ENCODE assay signal across 22 cellular contexts in genomic region chr1:31757989-31758388, GRCh38. TPM values are rescaled to one million over a fixed set of nuclear protein-coding genes. Genes with fewer than 3 reads are reported as not detected.
"Had no signal": no experiment of that assay in that cellular context is flagged by ENCODE, and none has a peak within 500 bp of the region (broad histone marks: within the 10 kb centered on the region; RNA-seq: fewer than 3 reads in every experiment).

No MANE protein-coding gene starts in this region.

- H3K4me3 ChIP-seq: ascending aorta, Peyer's patch had no signal

- DNase-seq: activated CD4-positive, alpha-beta T cell treated with anti-CD3 and anti-CD28 coated beads for 48 hours; activated CD4-positive, alpha-beta T cell treated with anti-CD3 and anti-CD28 coated beads, Interleukin-2, amount 50 U/mL, for 4 hours; activated CD4-positive, CD25-positive, alpha-beta regulatory T cell treated with anti-CD3 and anti-CD28 coated beads, Interleukin-2, amount 50 U/mL, for 72 hours; activated CD8-positive, alpha-beta memory T cell treated with anti-CD3 and anti-CD28 coated beads, Interleukin-2, amount 50 U/mL, for 48 hours; activated CD8-positive, alpha-beta T cell treated with anti-CD3 and anti-CD28 coated beads, Interleukin-2, amount 10 ng/mL, durations not matched to agents 7 days and 5 days; activated naive CD4-positive, alpha-beta T cell; activated T-cell treated with anti-CD3 and anti-CD28 coated beads, Interleukin-2, amount 50 U/mL, for 1 hour; amniotic stem cell; brain microvascular endothelial cell; NCI-H1092; NCI-H1417 treated with DMSO at 0.1 percent for 48 hours; NCI-H1694; NCI-H2029; NCI-H2107; NCI-H2171 treated with DMSO at 0.1 percent for 48 hours; NCI-H510A treated with DMSO at 0.1 percent for 48 hours; NK-92 treated with Interleukin-12 subunit alpha and Interleukin-12 subunit beta, amount 100 ng/mL, for 24 hours; SHP77 treated with DMSO at 0.1 percent for 48 hours had no signal

- ATAC-seq: activated CD8-positive, alpha-beta T cell treated with anti-CD3 and anti-CD28 coated beads, Interleukin-2, amount 10 ng/mL, durations not matched to agents 7 days and 5 days had no signal

- H3K4me2 ChIP-seq: KMS-11 had no signal

- H3K27me3 ChIP-seq: ascending aorta, brain microvascular endothelial cell had no signal

- H3K9ac ChIP-seq: KMS-11 had no signal

- H3K36me3 ChIP-seq: ascending aorta, brain microvascular endothelial cell, Peyer's patch had no signal

- H3K9me3 ChIP-seq: ascending aorta, Peyer's patch had no signal

- H3K27ac ChIP-seq: ascending aorta, brain microvascular endothelial cell, KMS-11, Peyer's patch had no signal

RNA-seq across cellular contexts. Expression of gene COL16A1, which starts 54.2 kb away (rescaled TPM):
- total RNA-seq: activated CD8-positive, alpha-beta T cell treated with anti-CD3 and anti-CD28 coated beads, Interleukin-2, amount 10 ng/mL, durations not matched to agents 7 days and 5 days had no signal

RNA-seq across cellular contexts. Expression of gene SPOCD1, which starts 57.8 kb away (rescaled TPM):
- total RNA-seq: activated CD8-positive, alpha-beta T cell treated with anti-CD3 and anti-CD28 coated beads, Interleukin-2, amount 10 ng/mL, durations not matched to agents 7 days and 5 days; cerebellum had no signal
